ENCODE assay signal across 22 cellular contexts in the genomic region with DNA sequence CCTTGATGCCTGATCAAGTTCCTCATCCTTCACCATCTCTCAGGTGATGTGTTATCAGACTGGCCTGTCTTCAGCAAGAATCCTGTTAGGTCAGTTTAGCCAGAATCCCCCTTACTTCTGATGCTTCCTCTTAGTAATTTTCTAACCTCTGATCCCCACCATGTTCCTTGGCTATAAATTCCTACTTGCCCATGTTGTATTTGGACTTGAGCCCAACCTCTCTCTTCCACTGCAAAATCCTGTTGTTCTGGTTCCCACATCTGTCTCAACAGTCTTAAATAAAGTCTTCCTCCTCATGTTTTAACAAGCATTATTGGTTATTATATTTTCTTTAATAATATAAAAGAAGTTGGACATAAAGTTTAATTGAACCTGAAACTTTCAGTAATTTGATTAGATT.
DNase-seq lines count a peak whose midpoint lies in the region; ATAC-seq and TF ChIP-seq lines count a peak whose summit lies in the region.
"Had no signal": no experiment of that assay in that cellular context is flagged by ENCODE, and none has a peak within 500 bp of the region (broad histone marks: within the 10 kb centered on the region; RNA-seq: fewer than 3 reads in every experiment).

No MANE protein-coding gene starts in this region.

- H3K36me3 Mint-ChIP-seq in nephron progenitor cell (ENCODE audit: low read depth) = no peaks in the 10 kb centered on the region
- H3K36me3 Mint-ChIP-seq: CD4-positive, alpha-beta memory T cell had no signal

- H2AFZ ChIP-seq in mammary epithelial cell (ENCODE audit: low read depth, low read length) = no peak overlapping the region

- BruUV-seq in mammary epithelial cell (replicated peaks; lab: Mats Ljungman, UMichigan) = no TSS peak

- no peak for ATAC-seq in HG03175 (IDR thresholded peaks at IDR 0.05; ENCODE audit: unreplicated experiment)
- ATAC-seq: Right ventricle myocardium inferior had no signal

- H3K79me2 ChIP-seq in mammary epithelial cell (ENCODE audit: insufficient read depth, low read length) = no peaks in the 10 kb centered on the region

- H3K27me3 Mint-ChIP-seq in nephron progenitor cell (ENCODE audit: low read depth, poor library complexity) = no peaks in the 10 kb centered on the region
- H3K27me3 Mint-ChIP-seq: CD4-positive, alpha-beta memory T cell had no signal

- no peak for TF ChIP-seq CTCF in mammary epithelial cell (conservative IDR thresholded peaks at IDR 0.05 in 1 of 2, IDR thresholded peaks at IDR 0.05 in 1 of 2; ENCODE audit: extremely low read depth in 1 of 2, insufficient read depth in 1 of 2, low read depth in 1 of 2, low read length in 2 of 2)
- no peak for TF ChIP-seq CTCF in nephron progenitor cell (IDR thresholded peaks at IDR 0.05)

- H3K4me1 ChIP-seq in mammary epithelial cell (ENCODE audit: insufficient read depth, low read length) = peaks cover 8% of the 10 kb centered on the region
- H3K4me1 ChIP-seq: BLaER1 had no signal

- H3K4me1 Mint-ChIP-seq in nephron progenitor cell = no peaks in the 10 kb centered on the region
- H3K4me1 Mint-ChIP-seq: CD4-positive, alpha-beta memory T cell had no signal

- no peaks in the 10 kb centered on the region for H4K20me1 ChIP-seq in mammary epithelial cell (ENCODE audit: insufficient read depth, low read length)
- H4K20me1 ChIP-seq: BLaER1 had no signal

- no peak overlapping the region for H3K4me3 ChIP-seq in mammary epithelial cell (replicated peaks in 1 of 3; ENCODE audit: insufficient read depth in 1 of 3, low read depth in 2 of 3, low read length in 3 of 3)
- H3K4me3 ChIP-seq: BLaER1 had no signal

- DNase-seq in NCI-H2029 treated with DMSO at 0.1 percent for 48 hours (lab: John Stamatoyannopoulos, UW) (peak; percentile 12), NCI-H2029 (lab: John Stamatoyannopoulos, UW) (no peak), HT1080 (ENCODE audit: low read depth) (peak; percentile 19), mammary epithelial cell (peak; percentile 79), nephron progenitor cell (no peak), DMS 273 treated with DMSO at 0.1 percent for 48 hours (lab: John Stamatoyannopoulos, UW) (no peak), RPMI8226 (no peak)
- DNase-seq: ACHN; CD4-positive, alpha-beta memory T cell; DMS79; Kasumi-1; MM.1S; NCI-H1048; NCI-H1417 treated with DMSO at 0.1 percent for 48 hours; NCI-H187; NCI-H2227 treated with DMSO at 0.1 percent for 48 hours; NCI-H510A treated with DMSO at 0.1 percent for 48 hours; NCI-H82 had no signal

- H3K4me2 ChIP-seq in mammary epithelial cell (ENCODE audit: insufficient read depth, low read depth, low read length) = no peak overlapping the region
- H3K4me2 ChIP-seq: BLaER1 had no signal

- peak overlapping the region; percentile 47 for H3K27ac Mint-ChIP-seq in nephron progenitor cell
- H3K27ac Mint-ChIP-seq: CD4-positive, alpha-beta memory T cell had no signal

- H3K27me3 ChIP-seq in mammary epithelial cell (ENCODE audit: insufficient read depth, low read length) = no peaks in the 10 kb centered on the region
- H3K27me3 ChIP-seq: BLaER1 had no signal

- no peaks in the 10 kb centered on the region for H3K36me3 ChIP-seq in mammary epithelial cell (ENCODE audit: insufficient read depth, low read length)
- H3K36me3 ChIP-seq: BLaER1 had no signal

- no peak overlapping the region for H3K4me3 Mint-ChIP-seq in nephron progenitor cell
- H3K4me3 Mint-ChIP-seq: CD4-positive, alpha-beta memory T cell had no signal

- no peak overlapping the region for H3K9ac ChIP-seq in mammary epithelial cell (ENCODE audit: insufficient read depth, low read length)
- H3K9ac ChIP-seq: BLaER1 had no signal

- intact Hi-C loops in mammary epithelial cell (cut with micrococcal nuclease) = no loop called here

- in situ Hi-C loops in mammary epithelial cell (cut with MboI; ENCODE audit: low sequenced_read_pairs in 2 of 2) = no loop called here

- dilution Hi-C loops in mammary epithelial cell (cut with HindIII; ENCODE audit: low sequenced_read_pairs) = loop anchor here (5.0 kb wide), 1 partner anchor 50 kb away; no protein-coding TSS in a partner anchor

- H3K9me3 Mint-ChIP-seq in nephron progenitor cell = no peaks in the 10 kb centered on the region

- CTCF ChIA-PET in mammary epithelial cell (lab: Charles Lee; ENCODE audit: low non-redundant PET) = no interaction called here

- H3K9me3 ChIP-seq in mammary epithelial cell (replicated peaks; ENCODE audit: insufficient read depth, low read length) = no peaks in the 10 kb centered on the region
- H3K9me3 ChIP-seq: BLaER1 had no signal

- H3K27ac ChIP-seq in mammary epithelial cell (ENCODE audit: insufficient read depth, low read depth, low read length) = no peak overlapping the region
- H3K27ac ChIP-seq: 22Rv1, BLaER1 had no signal

Comparison
In these comparisons a context has a peak if more than half of its experiments do, and no peak if none do; other contexts are left out.
1. DNase-seq: peak in NCI-H2029 treated with DMSO at 0.1 percent for 48 hours (single experiment), HT1080 (single experiment) and mammary epithelial cell (single experiment); none in NCI-H2029 (single experiment), nephron progenitor cell (single experiment), DMS 273 treated with DMSO at 0.1 percent for 48 hours (single experiment) and RPMI8226 (single experiment).